In genomic region chr1:63773815-63774616, GRCh38 we compare ENCODE assay signal across 8 cellular contexts. TPM values are rescaled to one million over a fixed set of nuclear protein-coding genes. Genes with fewer than 3 reads are reported as not detected.
DNase-seq lines count a peak whose midpoint lies in the region; ATAC-seq and TF ChIP-seq lines count a peak whose summit lies in the region.

Gene ROR1 (plus strand): TSS chr1:63774017.

- no peaks in the 10 kb centered on the region for H4K20me1 ChIP-seq in MM.1S (ENCODE audit: insufficient read depth, low read length)
- H4K20me1 ChIP-seq in Karpas-422 (ENCODE audit: insufficient read depth, low read depth, low read length): no peaks in the 10 kb centered on the region

- peak within 1 kb of the TSS; percentile 87 for H3K4me2 ChIP-seq in MM.1S (ENCODE audit: low read depth, low read length)
- no peak within 1 kb of the TSS for H3K4me2 ChIP-seq in Karpas-422 (ENCODE audit: low read depth, low read length, poor library complexity, severe bottlenecking)

- peak; percentile 84 for ATAC-seq in GM21786 (IDR thresholded peaks at IDR 0.05; ENCODE audit: unreplicated experiment)
- peak; percentile 97 for ATAC-seq in sciatic nerve

- H2AFZ ChIP-seq in MM.1S (ENCODE audit: low read length) (peak within 1 kb of the TSS; percentile 95), Karpas-422 (ENCODE audit: low read length) (no peak within 1 kb of the TSS)

- H3K27me3 ChIP-seq in MM.1S (replicated peaks; ENCODE audit: insufficient read depth, low read length): no peaks in the 10 kb centered on the region; the same call in 1 of the 2 replicates
- no peaks in the 10 kb centered on the region for H3K27me3 ChIP-seq in breast epithelium
- H3K27me3 ChIP-seq in iPS-18a (ENCODE audit: control insufficient read depth, insufficient read depth, low read length): no peaks in the 10 kb centered on the region
- no peaks in the 10 kb centered on the region for H3K27me3 ChIP-seq in Karpas-422 (ENCODE audit: low read length)

- H3K36me3 ChIP-seq in MM.1S (replicated peaks; ENCODE audit: insufficient read depth, low read length) (no peaks in the 10 kb centered on the region), breast epithelium (no peaks in the 10 kb centered on the region), iPS-18a (ENCODE audit: control insufficient read depth, low read depth, low read length) (peaks cover 8% of the 10 kb centered on the region), Karpas-422 (ENCODE audit: insufficient read depth, low read length) (no peaks in the 10 kb centered on the region)

- TF ChIP-seq POLR2A in breast epithelium (IDR thresholded peaks at IDR 0.05): no peak

- H3K27ac ChIP-seq in MM.1S (ENCODE audit: low read length) (no peak within 1 kb of the TSS), breast epithelium (peak within 1 kb of the TSS; percentile 81 to 91), iPS-18a (ENCODE audit: low read length) (peak within 1 kb of the TSS; percentile 49), Karpas-422 (ENCODE audit: low read length) (no peak within 1 kb of the TSS)

- peaks cover 8% of the 10 kb centered on the region for H3K4me1 ChIP-seq in MM.1S (ENCODE audit: low read length)
- no peaks in the 10 kb centered on the region for H3K4me1 ChIP-seq in breast epithelium
- H3K4me1 ChIP-seq in iPS-18a (ENCODE audit: control insufficient read depth, low read depth, low read length): peaks cover 41% of the 10 kb centered on the region
- H3K4me1 ChIP-seq in Karpas-422 (ENCODE audit: low read length): no peaks in the 10 kb centered on the region

- TF ChIP-seq CTCF in MM.1S (IDR thresholded peaks at IDR 0.05; ENCODE audit: low read length) (peak; percentile 67), breast epithelium (IDR thresholded peaks at IDR 0.05) (peak; percentile 43 to 68 (median 58))

- intact Hi-C loops in breast epithelium (cut with DNase I; ENCODE audit: low total_unique reads): no loop called here
- intact Hi-C loops in sciatic nerve (cut with DNase I): loop anchor here (10.0 kb wide), 1 partner anchor 361 kb away; no protein-coding TSS in a partner anchor

- no peaks in the 10 kb centered on the region for H3K9me3 ChIP-seq in MM.1S (replicated peaks; ENCODE audit: insufficient read depth, low read length)
- H3K9me3 ChIP-seq in breast epithelium: no peaks in the 10 kb centered on the region
- no peaks in the 10 kb centered on the region for H3K9me3 ChIP-seq in iPS-18a (ENCODE audit: control insufficient read depth, low read depth, low read length)
- H3K9me3 ChIP-seq in Karpas-422 (ENCODE audit: low read length): no peaks in the 10 kb centered on the region

- H3F3A ChIP-seq in MM.1S (ENCODE audit: insufficient read depth, low read length): no peaks in the 10 kb centered on the region

- H3K4me3 ChIP-seq in MM.1S (ENCODE audit: low read length) (peak within 1 kb of the TSS; percentile 76), breast epithelium (peak within 1 kb of the TSS; percentile 73 to 84 (median 73)), iPS-18a (ENCODE audit: low read length) (peak within 1 kb of the TSS; percentile 83), Karpas-422 (ENCODE audit: low read length) (no peak within 1 kb of the TSS)

- DNase-seq in DMS 273 treated with DMSO at 0.1 percent for 48 hours (lab: John Stamatoyannopoulos, UW) (peak; percentile 77), MM.1S (peak; percentile 82), SW480 (ENCODE audit: low spot score) (peak; percentile 81), breast epithelium (ENCODE audit: low spot score in 2 of 2) (peak; percentile 79 to 80), sciatic nerve (ENCODE audit: low spot score) (peak; percentile 92), Karpas-422 (no peak)

- no peaks in the 10 kb centered on the region for H3K79me2 ChIP-seq in MM.1S (ENCODE audit: low read length)
- H3K79me2 ChIP-seq in Karpas-422 (ENCODE audit: low read length): no peaks in the 10 kb centered on the region

- H3K9me2 ChIP-seq in MM.1S (replicated peaks; ENCODE audit: insufficient read depth, low read length) (no peaks in the 10 kb centered on the region), Karpas-422 (replicated peaks; ENCODE audit: insufficient read depth, low read length) (no peaks in the 10 kb centered on the region)

- H3K9ac ChIP-seq in MM.1S (ENCODE audit: low read length): peak within 1 kb of the TSS; percentile 24; the same call in 1 of the 2 replicates
- H3K9ac ChIP-seq in iPS-18a (ENCODE audit: low read length): peak within 1 kb of the TSS; percentile 64
- H3K9ac ChIP-seq in Karpas-422 (ENCODE audit: low read length): no peak within 1 kb of the TSS

RNA-seq across cellular contexts. Expression of gene ROR1, which starts in this region (rescaled TPM):
- total RNA-seq in breast epithelium: 10 to 100 TPM in 1 of 3 donors, 1 to 10 TPM in 2; 5.9 to 11.6 (median 7.7) TPM
- 16.7 TPM for total RNA-seq in sciatic nerve
- not detected in 2 replicates for total RNA-seq in Karpas-422 (2014; rRNA removed; shearing (Covaris generic); ENCODE audit: low replicate concordance)

Comparison
In these comparisons a context has a peak if more than half of its experiments do, and no peak if none do; other contexts are left out.
1. H3K27ac ChIP-seq: peak in breast epithelium (2 of 2) and iPS-18a (single experiment); none in MM.1S (single experiment) and Karpas-422 (single experiment).